ENCODE assay signal across 15 cellular contexts in the genomic region with DNA sequence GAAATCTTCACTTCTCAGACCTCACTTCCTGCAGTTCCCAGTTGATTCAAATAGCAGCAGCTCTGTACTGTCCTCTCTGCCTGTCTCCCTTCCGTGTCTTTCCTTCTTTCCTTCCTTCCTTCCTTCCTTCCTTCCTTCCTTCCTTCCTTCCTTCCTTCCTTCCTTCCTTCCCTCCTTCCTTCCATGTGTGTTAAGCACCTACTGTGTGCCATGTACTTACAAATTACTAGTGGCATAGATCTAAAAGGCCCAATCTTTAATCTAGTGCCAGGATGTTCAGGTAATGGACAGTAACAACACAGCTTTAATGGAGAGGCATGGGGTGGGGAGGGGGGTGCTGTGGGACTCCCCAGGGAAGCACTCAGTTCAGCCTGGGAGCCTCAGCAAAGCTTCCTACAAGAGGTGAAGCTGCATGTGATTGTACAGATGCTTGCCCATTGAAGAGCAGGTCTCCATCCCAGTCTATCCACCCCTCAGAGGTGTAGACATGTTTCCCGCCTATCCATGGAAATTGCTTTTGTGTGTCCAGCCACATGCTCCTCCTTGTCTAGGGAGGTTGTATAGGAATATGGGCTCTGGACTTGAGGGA.
DNase-seq lines count a peak whose midpoint lies in the region; ATAC-seq and TF ChIP-seq lines count a peak whose summit lies in the region.
"Had no signal": no experiment of that assay in that cellular context is flagged by ENCODE, and none has a peak within 500 bp of the region (broad histone marks: within the 10 kb centered on the region; RNA-seq: fewer than 3 reads in every experiment).

No MANE protein-coding gene starts in this region.

- H3K36me3 Mint-ChIP-seq in MCF 10A (ENCODE audit: insufficient read depth, unreplicated experiment) = peaks cover 2% of the 10 kb centered on the region
- H3K36me3 Mint-ChIP-seq in activated CD8-positive, alpha-beta T cell treated with anti-CD3 and anti-CD28 coated beads, Interleukin-2, amount 10 ng/mL, durations not matched to agents 7 days and 5 days (ENCODE audit: low read depth) = peaks cover 2% of the 10 kb centered on the region
- H3K36me3 Mint-ChIP-seq: activated CD4-positive, alpha-beta memory T cell treated with anti-CD3 and anti-CD28 coated beads for 36 hours had no signal

- no peak overlapping the region for H3K4me2 ChIP-seq in mammary epithelial cell (ENCODE audit: insufficient read depth, low read depth, low read length)

- peaks cover 41% of the 10 kb centered on the region for H3K4me1 Mint-ChIP-seq in MCF 10A (ENCODE audit: insufficient read depth, unreplicated experiment)
- peaks cover 28% of the 10 kb centered on the region for H3K4me1 Mint-ChIP-seq in activated CD8-positive, alpha-beta T cell treated with anti-CD3 and anti-CD28 coated beads, Interleukin-2, amount 10 ng/mL, durations not matched to agents 7 days and 5 days (ENCODE audit: low read depth)

- in situ Hi-C loops in mammary epithelial cell (cut with MboI; ENCODE audit: low sequenced_read_pairs in 2 of 2) = no loop called here

- dilution Hi-C loops in mammary epithelial cell (cut with HindIII; ENCODE audit: low sequenced_read_pairs) = no loop called here

- no peak overlapping the region for H3K4me3 Mint-ChIP-seq in MCF 10A (ENCODE audit: unreplicated experiment)
- H3K4me3 Mint-ChIP-seq in activated CD8-positive, alpha-beta T cell treated with anti-CD3 and anti-CD28 coated beads, Interleukin-2, amount 10 ng/mL, durations not matched to agents 7 days and 5 days = no peak overlapping the region
- H3K4me3 Mint-ChIP-seq: activated CD4-positive, alpha-beta memory T cell treated with anti-CD3 and anti-CD28 coated beads for 36 hours had no signal

- H3K27me3 ChIP-seq in mammary epithelial cell (ENCODE audit: insufficient read depth, low read length) = no peaks in the 10 kb centered on the region
- H3K27me3 ChIP-seq in mucosa of stomach (ENCODE audit: control insufficient read depth, insufficient read depth, low read length) = no peaks in the 10 kb centered on the region
- H3K27me3 ChIP-seq in thyroid gland = no peaks in the 10 kb centered on the region
- H3K27me3 ChIP-seq: gastroesophageal sphincter, upper lobe of left lung had no signal

- H3K4me3 ChIP-seq in mammary epithelial cell (replicated peaks in 1 of 3; ENCODE audit: insufficient read depth in 1 of 3, low read depth in 2 of 3, low read length in 3 of 3) = no peak overlapping the region
- no peak overlapping the region for H3K4me3 ChIP-seq in mucosa of stomach (ENCODE audit: low read length)
- H3K4me3 ChIP-seq in thyroid gland (replicated peaks in 1 of 3) = no peak overlapping the region
- H3K4me3 ChIP-seq: gastroesophageal sphincter, upper lobe of left lung had no signal

- ATAC-seq in activated CD8-positive, alpha-beta T cell treated with anti-CD3 and anti-CD28 coated beads, Interleukin-2, amount 10 ng/mL, durations not matched to agents 7 days and 5 days = no peak
- ATAC-seq in GM18502 (IDR thresholded peaks at IDR 0.05; ENCODE audit: poor library complexity, unreplicated experiment) = no peak
- ATAC-seq in HG03159 (IDR thresholded peaks at IDR 0.05; ENCODE audit: unreplicated experiment) = no peak
- ATAC-seq: gastroesophageal sphincter had no signal

- H2AFZ ChIP-seq in mammary epithelial cell (ENCODE audit: low read depth, low read length) = no peak overlapping the region

- H3K79me2 ChIP-seq in mammary epithelial cell (ENCODE audit: insufficient read depth, low read length) = peaks cover 88% of the 10 kb centered on the region

- no peaks in the 10 kb centered on the region for H3K9me3 Mint-ChIP-seq in MCF 10A (ENCODE audit: unreplicated experiment)
- H3K9me3 Mint-ChIP-seq in activated CD8-positive, alpha-beta T cell treated with anti-CD3 and anti-CD28 coated beads, Interleukin-2, amount 10 ng/mL, durations not matched to agents 7 days and 5 days (ENCODE audit: insufficient read depth) = no peaks in the 10 kb centered on the region
- H3K9me3 Mint-ChIP-seq: activated CD4-positive, alpha-beta memory T cell treated with anti-CD3 and anti-CD28 coated beads for 36 hours had no signal

- intact Hi-C loops in MCF 10A (cut with micrococcal nuclease) = no loop called here
- intact Hi-C loops in mammary epithelial cell (cut with micrococcal nuclease) = no loop called here
- intact Hi-C loops in thyroid gland (cut with DNase I) = loop anchor here (10.0 kb wide), 1 partner anchor 55 kb away; no protein-coding TSS in a partner anchor

- H3K9me3 ChIP-seq in mammary epithelial cell (replicated peaks; ENCODE audit: insufficient read depth, low read length) (no peaks in the 10 kb centered on the region), mucosa of stomach (ENCODE audit: control insufficient read depth, low read length) (no peaks in the 10 kb centered on the region), thyroid gland (no peaks in the 10 kb centered on the region)
- H3K9me3 ChIP-seq: gastroesophageal sphincter, upper lobe of left lung had no signal

- CTCF ChIA-PET in MCF 10A (lab: Yijun Ruan, JAX) = interaction anchor here (1.3 to 2.2 kb wide), 2 partner anchors 86 kb away, joined by 5 to 10 read pairs; no protein-coding TSS in a partner anchor
- CTCF ChIA-PET in mammary epithelial cell (lab: Charles Lee; ENCODE audit: low non-redundant PET) = interaction anchor here (0.6 kb wide), 1 partner anchor 9 kb away, joined by 3 read pairs; no protein-coding TSS in a partner anchor
- CTCF ChIA-PET in activated CD8-positive, alpha-beta T cell treated with anti-CD3 and anti-CD28 coated beads, Interleukin-2, amount 10 ng/mL, durations not matched to agents 7 days and 5 days (lab: Charles Lee) = interaction anchor here (0.8 to 2.3 kb wide), 3 partner anchors 12 to 115 kb away, joined by 3 to 6 read pairs (median 6); no protein-coding TSS in a partner anchor

- H3K27ac Mint-ChIP-seq in MCF 10A (ENCODE audit: low read depth, unreplicated experiment) = peak overlapping the region; percentile 19
- H3K27ac Mint-ChIP-seq in activated CD8-positive, alpha-beta T cell treated with anti-CD3 and anti-CD28 coated beads, Interleukin-2, amount 10 ng/mL, durations not matched to agents 7 days and 5 days = peak overlapping the region; percentile 30
- H3K27ac Mint-ChIP-seq: activated CD4-positive, alpha-beta memory T cell treated with anti-CD3 and anti-CD28 coated beads for 36 hours had no signal

- BruUV-seq in MCF 10A (replicated peaks; lab: Mats Ljungman, UMichigan) = no TSS peak
- no TSS peak for BruUV-seq in mammary epithelial cell (replicated peaks; lab: Mats Ljungman, UMichigan)

- peaks cover 79% of the 10 kb centered on the region for H3K4me1 ChIP-seq in mammary epithelial cell (ENCODE audit: insufficient read depth, low read length)
- H3K4me1 ChIP-seq in mucosa of stomach (ENCODE audit: control insufficient read depth, insufficient read depth, low read length) = peaks cover 81% of the 10 kb centered on the region
- H3K4me1 ChIP-seq in thyroid gland = peaks cover 21 to 64% of the 10 kb centered on the region in 2 donors

- no peaks in the 10 kb centered on the region for H3K27me3 Mint-ChIP-seq in MCF 10A (ENCODE audit: insufficient read depth, unreplicated experiment)
- no peaks in the 10 kb centered on the region for H3K27me3 Mint-ChIP-seq in activated CD8-positive, alpha-beta T cell treated with anti-CD3 and anti-CD28 coated beads, Interleukin-2, amount 10 ng/mL, durations not matched to agents 7 days and 5 days (ENCODE audit: low read depth)
- H3K27me3 Mint-ChIP-seq: activated CD4-positive, alpha-beta memory T cell treated with anti-CD3 and anti-CD28 coated beads for 36 hours had no signal

- H3K36me3 ChIP-seq in mammary epithelial cell (ENCODE audit: insufficient read depth, low read length) = no peaks in the 10 kb centered on the region
- no peaks in the 10 kb centered on the region for H3K36me3 ChIP-seq in mucosa of stomach (ENCODE audit: control insufficient read depth, insufficient read depth, low read length)
- no peaks in the 10 kb centered on the region for H3K36me3 ChIP-seq in thyroid gland
- H3K36me3 ChIP-seq: gastroesophageal sphincter, upper lobe of left lung had no signal

- WGBS in mammary epithelial cell (ENCODE audit: low coverage, missing lambda C conversion rate) = 79% methylated on average over 2 of the region's 2 CpGs
- WGBS in thyroid gland, 2 donors = 77 to 81% methylated on average over 2 of the region's 2 CpGs

- TF ChIP-seq CTCF in MCF 10A (IDR thresholded peaks at IDR 0.05; ENCODE audit: unreplicated experiment) (no peak), mammary epithelial cell (conservative IDR thresholded peaks at IDR 0.05 in 1 of 2, IDR thresholded peaks at IDR 0.05 in 1 of 2; ENCODE audit: extremely low read depth in 1 of 2, insufficient read depth in 1 of 2, low read depth in 1 of 2, low read length in 2 of 2) (no peak), thyroid gland (IDR thresholded peaks at IDR 0.05) (no peak)

- POLR2A ChIA-PET in MCF 10A (lab: Yijun Ruan, JAX) = interaction anchor here (0.8 to 1.3 kb wide), 2 partner anchors 10 kb away, joined by 3 to 4 read pairs; no protein-coding TSS in a partner anchor
- POLR2A ChIA-PET in activated CD8-positive, alpha-beta T cell treated with anti-CD3 and anti-CD28 coated beads, Interleukin-2, amount 10 ng/mL, durations not matched to agents 7 days and 5 days (lab: Charles Lee) = interaction anchor here (1.1 to 1.3 kb wide), 2 partner anchors 9 to 52 kb away, joined by 3 to 4 read pairs; no protein-coding TSS in a partner anchor

- no peak for TF ChIP-seq POLR2A in thyroid gland (IDR thresholded peaks at IDR 0.05)

- H3K27ac ChIP-seq in mammary epithelial cell (ENCODE audit: insufficient read depth, low read depth, low read length) (no peak overlapping the region), thyroid gland (no peak overlapping the region)
- H3K27ac ChIP-seq: gastroesophageal sphincter had no signal

- H4K20me1 ChIP-seq in mammary epithelial cell (ENCODE audit: insufficient read depth, low read length) = no peaks in the 10 kb centered on the region

- DNase-seq in MCF 10A (ENCODE audit: unreplicated experiment) (no peak), mammary epithelial cell (no peak), thyroid gland (peak; percentile 45 to 63), NCI-H446 treated with DMSO at 0.1 percent for 48 hours (lab: John Stamatoyannopoulos, UW) (no peak)
- no peak for DNase-seq in activated CD8-positive, alpha-beta T cell treated with anti-CD3 and anti-CD28 coated beads, Interleukin-2, amount 10 ng/mL, durations not matched to agents 7 days and 5 days
- DNase-seq: activated CD4-positive, alpha-beta memory T cell treated with anti-CD3 and anti-CD28 coated beads for 36 hours; cortex of kidney; KBM-7; NCI-H526 treated with DMSO at 0.1 percent for 48 hours; occipital lobe had no signal

- no peak overlapping the region for H3K9ac ChIP-seq in mammary epithelial cell (ENCODE audit: insufficient read depth, low read length)
- H3K9ac ChIP-seq in mucosa of stomach (ENCODE audit: low read length) = peak overlapping the region; percentile 12

Comparison
In these comparisons a context has a peak if more than half of its experiments do, and no peak if none do; other contexts are left out.
1. DNase-seq: peak in thyroid gland (2 of 2); none in MCF 10A (single experiment), mammary epithelial cell (single experiment), activated CD8-positive, alpha-beta T cell treated with anti-CD3 and anti-CD28 coated beads, Interleukin-2, amount 10 ng/mL, durations not matched to agents 7 days and 5 days (single experiment) and NCI-H446 treated with DMSO at 0.1 percent for 48 hours (single experiment).